Comparison of ENCODE assay signal across 1 cellular context in the genomic region with DNA sequence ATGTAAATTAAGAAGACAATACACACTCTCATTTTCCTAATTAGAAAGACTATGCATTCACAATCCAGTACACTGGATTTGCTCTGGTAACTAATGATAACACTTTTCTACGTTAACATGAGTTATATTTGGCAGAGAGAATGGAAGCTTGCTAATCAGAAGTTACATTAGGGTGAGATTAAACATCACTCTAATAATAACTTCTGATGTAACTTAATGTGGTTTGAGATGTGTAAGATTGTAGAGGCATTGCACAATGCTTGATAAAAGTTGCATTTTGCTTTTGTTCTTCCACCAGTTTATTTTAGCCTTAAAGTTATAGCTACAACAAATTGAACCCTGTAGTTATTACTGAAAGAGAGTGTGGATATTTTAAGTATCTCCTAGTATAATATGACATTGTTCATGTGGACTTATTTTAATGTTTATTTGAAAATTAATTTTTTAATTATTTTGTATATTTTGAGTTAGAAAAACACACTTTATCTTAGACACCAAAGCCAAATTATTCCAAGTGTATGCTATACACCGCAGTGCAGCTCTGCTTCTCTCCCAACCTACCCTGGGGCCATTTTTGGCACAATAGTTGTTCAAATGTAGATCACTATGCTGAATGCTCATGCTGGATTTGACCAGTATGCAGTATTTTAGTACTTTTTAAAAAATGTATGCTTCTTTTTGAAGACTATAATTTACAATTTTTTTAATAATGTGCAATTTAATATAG.
TF ChIP-seq lines count a peak whose summit lies in the region.

No MANE protein-coding gene starts in this region.

TF ChIP-seq in A549, 52 proteins besides CTCF, POLR2A, EP300 and RAD21 (continued from another document):
- TF ChIP-seq, protein P1, sequence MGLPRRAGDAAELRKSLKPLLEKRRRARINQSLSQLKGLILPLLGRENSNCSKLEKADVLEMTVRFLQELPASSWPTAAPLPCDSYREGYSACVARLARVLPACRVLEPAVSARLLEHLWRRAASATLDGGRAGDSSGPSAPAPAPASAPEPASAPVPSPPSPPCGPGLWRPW (IDR thresholded peaks at IDR 0.05), result peak; percentile 54; the same call in 1 of the 2 replicates
- no peak for TF ChIP-seq RFX5 (IDR thresholded peaks at IDR 0.05)
